ENCODE assay signal across 2 cellular contexts in the genomic region with DNA sequence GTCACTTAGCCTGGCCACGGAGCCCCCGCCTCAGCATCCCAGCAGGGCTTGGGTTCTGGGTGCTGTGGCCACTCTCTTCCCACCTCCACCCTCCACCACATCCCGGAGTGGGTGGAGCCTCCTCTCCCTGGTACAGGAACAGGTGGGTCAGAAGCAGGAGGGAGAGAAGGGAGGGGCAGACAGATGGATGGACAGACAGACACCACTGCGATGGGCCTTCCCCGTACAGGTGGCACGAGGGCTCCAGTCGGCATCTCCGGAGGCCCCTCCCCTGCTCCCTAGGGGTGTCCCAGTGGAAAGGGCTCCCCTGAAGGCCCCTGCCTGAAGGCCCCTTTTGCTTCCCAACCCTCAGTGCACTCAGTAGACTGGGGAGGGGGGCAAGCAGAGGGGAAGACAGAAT.
TF ChIP-seq lines count a peak whose summit lies in the region.

No MANE protein-coding gene starts in this region.

TF ChIP-seq in HCT116, 20 proteins besides CTCF, POLR2A, EP300 and RAD21 (continued from another document):
- no peak for TF ChIP-seq EZH2phosphoT487 (IDR thresholded peaks at IDR 0.05; ENCODE audit: borderline replicate concordance)
- TF ChIP-seq YY1 (IDR thresholded peaks at IDR 0.05; ENCODE audit: extremely low read depth, insufficient replicate concordance, low read depth, low read length): no peak
- no peak for TF ChIP-seq JUND (IDR thresholded peaks at IDR 0.05)
- no peak for TF ChIP-seq ZNF274 (IDR thresholded peaks at IDR 0.05; ENCODE audit: low read depth, low read length)
- TF ChIP-seq FOSL1 (IDR thresholded peaks at IDR 0.05; ENCODE audit: low read depth): no peak
- TF ChIP-seq SRF (IDR thresholded peaks at IDR 0.05; ENCODE audit: low read depth): no peak
- TF ChIP-seq SP1 (IDR thresholded peaks at IDR 0.05; ENCODE audit: low read depth): no peak

TF ChIP-seq in WTC11, 78 proteins besides CTCF, POLR2A, EP300 and RAD21 (continued from another document):
- TF ChIP-seq ZSCAN18 (CRISPR knock-in tag; IDR thresholded peaks at IDR 0.05) (no peak), CREB1 (CRISPR knock-in tag; IDR thresholded peaks at IDR 0.05) (no peak), KAT7 (CRISPR knock-in tag; IDR thresholded peaks at IDR 0.05; ENCODE audit: borderline replicate concordance) (no peak), GRHL2 (CRISPR knock-in tag; IDR thresholded peaks at IDR 0.05; ENCODE audit: insufficient replicate concordance, severe bottlenecking) (no peak), ZNF121 (CRISPR knock-in tag; IDR thresholded peaks at IDR 0.05) (no peak), TCF7 (CRISPR knock-in tag; IDR thresholded peaks at IDR 0.05; ENCODE audit: low read depth) (no peak), SMAD3 (CRISPR knock-in tag; IDR thresholded peaks at IDR 0.05; ENCODE audit: borderline replicate concordance) (no peak), NR1H2 (CRISPR knock-in tag; IDR thresholded peaks at IDR 0.05) (no peak), ETV6 (CRISPR knock-in tag; IDR thresholded peaks at IDR 0.05) (no peak), ZNF671 (CRISPR knock-in tag; IDR thresholded peaks at IDR 0.05) (no peak), NFE2L1 (CRISPR knock-in tag; IDR thresholded peaks at IDR 0.05) (no peak), OVOL2 (CRISPR knock-in tag; IDR thresholded peaks at IDR 0.05; ENCODE audit: borderline replicate concordance) (no peak), ERG (CRISPR knock-in tag; IDR thresholded peaks at IDR 0.05) (no peak), CDX4 (CRISPR knock-in tag; IDR thresholded peaks at IDR 0.05; ENCODE audit: borderline replicate concordance) (no peak), HMGA2 (CRISPR knock-in tag; IDR thresholded peaks at IDR 0.05) (no peak)
- TF ChIP-seq, protein P1, sequence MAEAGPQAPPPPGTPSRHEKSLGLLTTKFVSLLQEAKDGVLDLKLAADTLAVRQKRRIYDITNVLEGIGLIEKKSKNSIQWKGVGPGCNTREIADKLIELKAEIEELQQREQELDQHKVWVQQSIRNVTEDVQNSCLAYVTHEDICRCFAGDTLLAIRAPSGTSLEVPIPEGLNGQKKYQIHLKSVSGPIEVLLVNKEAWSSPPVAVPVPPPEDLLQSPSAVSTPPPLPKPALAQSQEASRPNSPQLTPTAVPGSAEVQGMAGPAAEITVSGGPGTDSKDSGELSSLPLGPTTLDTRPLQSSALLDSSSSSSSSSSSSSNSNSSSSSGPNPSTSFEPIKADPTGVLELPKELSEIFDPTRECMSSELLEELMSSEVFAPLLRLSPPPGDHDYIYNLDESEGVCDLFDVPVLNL (CRISPR knock-in tag; IDR thresholded peaks at IDR 0.05; ENCODE audit: borderline replicate concordance, low read depth): no peak
- TF ChIP-seq, protein P2, sequence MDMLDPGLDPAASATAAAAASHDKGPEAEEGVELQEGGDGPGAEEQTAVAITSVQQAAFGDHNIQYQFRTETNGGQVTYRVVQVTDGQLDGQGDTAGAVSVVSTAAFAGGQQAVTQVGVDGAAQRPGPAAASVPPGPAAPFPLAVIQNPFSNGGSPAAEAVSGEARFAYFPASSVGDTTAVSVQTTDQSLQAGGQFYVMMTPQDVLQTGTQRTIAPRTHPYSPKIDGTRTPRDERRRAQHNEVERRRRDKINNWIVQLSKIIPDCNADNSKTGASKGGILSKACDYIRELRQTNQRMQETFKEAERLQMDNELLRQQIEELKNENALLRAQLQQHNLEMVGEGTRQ (CRISPR knock-in tag; IDR thresholded peaks at IDR 0.05): no peak
- TF ChIP-seq, protein P3, sequence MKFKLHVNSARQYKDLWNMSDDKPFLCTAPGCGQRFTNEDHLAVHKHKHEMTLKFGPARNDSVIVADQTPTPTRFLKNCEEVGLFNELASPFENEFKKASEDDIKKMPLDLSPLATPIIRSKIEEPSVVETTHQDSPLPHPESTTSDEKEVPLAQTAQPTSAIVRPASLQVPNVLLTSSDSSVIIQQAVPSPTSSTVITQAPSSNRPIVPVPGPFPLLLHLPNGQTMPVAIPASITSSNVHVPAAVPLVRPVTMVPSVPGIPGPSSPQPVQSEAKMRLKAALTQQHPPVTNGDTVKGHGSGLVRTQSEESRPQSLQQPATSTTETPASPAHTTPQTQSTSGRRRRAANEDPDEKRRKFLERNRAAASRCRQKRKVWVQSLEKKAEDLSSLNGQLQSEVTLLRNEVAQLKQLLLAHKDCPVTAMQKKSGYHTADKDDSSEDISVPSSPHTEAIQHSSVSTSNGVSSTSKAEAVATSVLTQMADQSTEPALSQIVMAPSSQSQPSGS (CRISPR knock-in tag; IDR thresholded peaks at IDR 0.05; ENCODE audit: borderline replicate concordance, low read depth): no peak
- TF ChIP-seq, protein P4, sequence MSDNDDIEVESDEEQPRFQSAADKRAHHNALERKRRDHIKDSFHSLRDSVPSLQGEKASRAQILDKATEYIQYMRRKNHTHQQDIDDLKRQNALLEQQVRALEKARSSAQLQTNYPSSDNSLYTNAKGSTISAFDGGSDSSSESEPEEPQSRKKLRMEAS (CRISPR knock-in tag; IDR thresholded peaks at IDR 0.05): no peak
